In genomic region chr1:16921391-16922185, GRCh38 we compare ENCODE assay signal across 8 cellular contexts. TPM values are rescaled to one million over a fixed set of nuclear protein-coding genes. Genes with fewer than 3 reads are reported as not detected.
DNase-seq lines count a peak whose midpoint lies in the region; ATAC-seq and TF ChIP-seq lines count a peak whose summit lies in the region.

Gene CROCC (plus strand): TSS chr1:16921931. CDS start chr1:16922019, 88 bp downstream.

- H3K4me1 Mint-ChIP-seq in Caco-2 (ENCODE audit: low read depth, unreplicated experiment), result peaks cover 9% of the 10 kb centered on the region
- peaks cover 19% of the 10 kb centered on the region for H3K4me1 Mint-ChIP-seq in activated CD4-positive, alpha-beta memory T cell treated with anti-CD3 and anti-CD28 coated beads, Interleukin-2, amount 10 ng/mL, durations not matched to agents 7 days and 5 days
- peaks cover 18 to 25% of the 10 kb centered on the region in 2 donors for H3K4me1 Mint-ChIP-seq in natural killer cell treated with Interleukin-12 subunit alpha and Interleukin-12 subunit beta and Interleukin-15 and Interleukin-18, amount 100 ng/mL, for 72 hours (ENCODE audit: low read depth in 2 of 2)

- POLR2A ChIA-PET in Caco-2 (lab: Charles Lee), result no interaction called here
- POLR2A ChIA-PET in activated CD4-positive, alpha-beta memory T cell treated with anti-CD3 and anti-CD28 coated beads, Interleukin-2, amount 10 ng/mL, durations not matched to agents 7 days and 5 days (lab: Charles Lee), result interaction anchor here (6.2 kb wide), 1 partner anchor 17 kb away, joined by 35 read pairs; no protein-coding TSS in a partner anchor

- H3K4me3 ChIP-seq in Caco-2 (ENCODE audit: low read depth, low read length) (0 out of 2 replicates have a peak within 1 kb of the TSS, but pooled peaks have one; percentile 15), MG63 (no peak within 1 kb of the TSS), esophagus squamous epithelium (no peak within 1 kb of the TSS)

- no peak for TF ChIP-seq POLR2A in esophagus squamous epithelium (IDR thresholded peaks at IDR 0.05)

- TF ChIP-seq CTCF in Caco-2 (IDR thresholded peaks at IDR 0.05; ENCODE audit: insufficient read depth in 1 of 2, low read depth in 1 of 2, low read length in 1 of 2, severe bottlenecking in 1 of 2, unreplicated experiment in 1 of 2) (no peak), esophagus squamous epithelium (IDR thresholded peaks at IDR 0.05) (no peak)

- peak; percentile 53 to 54 for ATAC-seq in natural killer cell treated with Interleukin-12 subunit alpha and Interleukin-12 subunit beta and Interleukin-15 and Interleukin-18, amount 100 ng/mL, for 72 hours
- no peak for ATAC-seq in HG03571 (IDR thresholded peaks at IDR 0.05; ENCODE audit: unreplicated experiment)
- no peak for ATAC-seq in GM21423 (IDR thresholded peaks at IDR 0.05; ENCODE audit: unreplicated experiment)

- no TSS peak for BruUV-seq in Caco-2 (replicated peaks; lab: Mats Ljungman, UMichigan)

- CTCF ChIA-PET in Caco-2 (lab: Charles Lee), result interaction anchor here (0.7 to 1.0 kb wide), 3 partner anchors 26 to 301 kb away, joined by 3 to 4 read pairs (median 3); no protein-coding TSS in a partner anchor
- CTCF ChIA-PET in activated CD4-positive, alpha-beta memory T cell treated with anti-CD3 and anti-CD28 coated beads, Interleukin-2, amount 10 ng/mL, durations not matched to agents 7 days and 5 days (lab: Charles Lee), result interaction anchor here (1.0 kb wide), 1 partner anchor 301 kb away, joined by 5 read pairs; no protein-coding TSS in a partner anchor

- peak within 1 kb of the TSS; percentile 59 for H3K4me3 Mint-ChIP-seq in Caco-2 (ENCODE audit: unreplicated experiment)
- H3K4me3 Mint-ChIP-seq in activated CD4-positive, alpha-beta memory T cell treated with anti-CD3 and anti-CD28 coated beads, Interleukin-2, amount 10 ng/mL, durations not matched to agents 7 days and 5 days, result peak within 1 kb of the TSS; percentile 36
- H3K4me3 Mint-ChIP-seq in natural killer cell treated with Interleukin-12 subunit alpha and Interleukin-12 subunit beta and Interleukin-15 and Interleukin-18, amount 100 ng/mL, for 72 hours, result peak within 1 kb of the TSS; percentile 64

- intact Hi-C loops in Caco-2 (cut with micrococcal nuclease; ENCODE audit: unreplicated experiment) (no loop called here), esophagus squamous epithelium (cut with DNase I) (no loop called here)

- no peaks in the 10 kb centered on the region for H3K9me3 Mint-ChIP-seq in Caco-2 (ENCODE audit: unreplicated experiment)
- no peaks in the 10 kb centered on the region for H3K9me3 Mint-ChIP-seq in activated CD4-positive, alpha-beta memory T cell treated with anti-CD3 and anti-CD28 coated beads, Interleukin-2, amount 10 ng/mL, durations not matched to agents 7 days and 5 days
- no peaks in the 10 kb centered on the region for H3K9me3 Mint-ChIP-seq in natural killer cell treated with Interleukin-12 subunit alpha and Interleukin-12 subunit beta and Interleukin-15 and Interleukin-18, amount 100 ng/mL, for 72 hours

- H3K4me1 ChIP-seq in Caco-2 (no peaks in the 10 kb centered on the region), esophagus squamous epithelium (peaks cover 29 to 42% (median 37%) of the 10 kb centered on the region in 3 donors)

- peaks cover 6% of the 10 kb centered on the region for H3K36me3 Mint-ChIP-seq in Caco-2 (ENCODE audit: insufficient read depth, unreplicated experiment)
- no peaks in the 10 kb centered on the region for H3K36me3 Mint-ChIP-seq in activated CD4-positive, alpha-beta memory T cell treated with anti-CD3 and anti-CD28 coated beads, Interleukin-2, amount 10 ng/mL, durations not matched to agents 7 days and 5 days (ENCODE audit: low read depth)
- no peaks in the 10 kb centered on the region for H3K36me3 Mint-ChIP-seq in natural killer cell treated with Interleukin-12 subunit alpha and Interleukin-12 subunit beta and Interleukin-15 and Interleukin-18, amount 100 ng/mL, for 72 hours

- no peaks in the 10 kb centered on the region for H3K27me3 ChIP-seq in Caco-2 (replicated peaks; ENCODE audit: control insufficient read depth, insufficient read depth, low read length)
- H3K27me3 ChIP-seq in MG63, result no peaks in the 10 kb centered on the region
- H3K27me3 ChIP-seq in esophagus squamous epithelium, result no peaks in the 10 kb centered on the region

- DNase-seq in Caco-2 (peak in 1 of 2 experiments; percentile 41), MG63 (peak; percentile 32), esophagus squamous epithelium (lab: John Stamatoyannopoulos, UW) (no peak), NCI-H2081 treated with DMSO at 0.1 percent for 48 hours (lab: John Stamatoyannopoulos, UW) (no peak)
- peak; percentile 52 for DNase-seq in activated CD4-positive, alpha-beta memory T cell treated with anti-CD3 and anti-CD28 coated beads, Interleukin-2, amount 10 ng/mL, durations not matched to agents 7 days and 5 days
- DNase-seq in natural killer cell treated with Interleukin-12 subunit alpha and Interleukin-12 subunit beta and Interleukin-15 and Interleukin-18, amount 100 ng/mL, for 72 hours (ENCODE audit: low spot score), result no peak

- no peak within 1 kb of the TSS for H3K27ac ChIP-seq in esophagus squamous epithelium

- H3K27me3 Mint-ChIP-seq in Caco-2 (ENCODE audit: insufficient read depth, unreplicated experiment), result no peaks in the 10 kb centered on the region
- H3K27me3 Mint-ChIP-seq in activated CD4-positive, alpha-beta memory T cell treated with anti-CD3 and anti-CD28 coated beads, Interleukin-2, amount 10 ng/mL, durations not matched to agents 7 days and 5 days, result peaks cover 3% of the 10 kb centered on the region
- H3K27me3 Mint-ChIP-seq in natural killer cell treated with Interleukin-12 subunit alpha and Interleukin-12 subunit beta and Interleukin-15 and Interleukin-18, amount 100 ng/mL, for 72 hours, result no peaks in the 10 kb centered on the region

- H3K9me3 ChIP-seq in Caco-2 (no peaks in the 10 kb centered on the region), MG63 (no peaks in the 10 kb centered on the region), esophagus squamous epithelium (no peaks in the 10 kb centered on the region)

- no peak within 1 kb of the TSS for H3K27ac Mint-ChIP-seq in Caco-2 (ENCODE audit: unreplicated experiment)
- no peak within 1 kb of the TSS for H3K27ac Mint-ChIP-seq in activated CD4-positive, alpha-beta memory T cell treated with anti-CD3 and anti-CD28 coated beads, Interleukin-2, amount 10 ng/mL, durations not matched to agents 7 days and 5 days
- peak within 1 kb of the TSS in 1 of 2 donors; percentile 68 for H3K27ac Mint-ChIP-seq in natural killer cell treated with Interleukin-12 subunit alpha and Interleukin-12 subunit beta and Interleukin-15 and Interleukin-18, amount 100 ng/mL, for 72 hours

- H3K36me3 ChIP-seq in Caco-2 (ENCODE audit: control insufficient read depth, insufficient read depth, low read length), result no peaks in the 10 kb centered on the region
- no peaks in the 10 kb centered on the region for H3K36me3 ChIP-seq in MG63
- peaks cover 0 to 7% (median 0%) of the 10 kb centered on the region in 3 donors for H3K36me3 ChIP-seq in esophagus squamous epithelium

- WGBS in esophagus squamous epithelium, 2 donors, result 30 to 31% methylated on average over 17 of the region's 17 CpGs

RNA-seq across cellular contexts. Expression of gene CROCC, which starts in this region (rescaled TPM):
- total RNA-seq in Caco-2 (2022) (7.6 and 9.1 TPM in 2 replicates), esophagus squamous epithelium (10 to 100 TPM in 3 of 4 donors, 1 to 10 TPM in 1; 8.5 to 43.1 (median 30.2) TPM)
- total RNA-seq in MG63 (2014; rRNA removed; shearing (Covaris generic); ENCODE audit: low replicate concordance), result 18.1 and 36.9 TPM in 2 replicates
- 10 to 100 TPM; 18.3 to 18.8 TPM for total RNA-seq in activated CD4-positive, alpha-beta memory T cell treated with anti-CD3 and anti-CD28 coated beads, Interleukin-2, amount 10 ng/mL, durations not matched to agents 7 days and 5 days
- total RNA-seq in natural killer cell treated with Interleukin-12 subunit alpha and Interleukin-12 subunit beta and Interleukin-15 and Interleukin-18, amount 100 ng/mL, for 72 hours, result 10 to 100 TPM; 21.0 to 29.3 TPM

Comparison
In these comparisons a context has a peak if more than half of its experiments do, and no peak if none do; other contexts are left out.
1. DNase-seq: peak in MG63 (single experiment) and activated CD4-positive, alpha-beta memory T cell treated with anti-CD3 and anti-CD28 coated beads, Interleukin-2, amount 10 ng/mL, durations not matched to agents 7 days and 5 days (single experiment); none in esophagus squamous epithelium (single experiment), natural killer cell treated with Interleukin-12 subunit alpha and Interleukin-12 subunit beta and Interleukin-15 and Interleukin-18, amount 100 ng/mL, for 72 hours (single experiment) and NCI-H2081 treated with DMSO at 0.1 percent for 48 hours (single experiment).
2. ATAC-seq: peak in natural killer cell treated with Interleukin-12 subunit alpha and Interleukin-12 subunit beta and Interleukin-15 and Interleukin-18, amount 100 ng/mL, for 72 hours (2 of 2); none in HG03571 (single experiment) and GM21423 (single experiment).
3. Peak in every context shown above with its lines, with median percentiles within 50 percentile points of each other: H3K4me3 Mint-ChIP-seq.